ENCODE assay signal across 16 cellular contexts in genomic region chr16:75298252-75298651, GRCh38. TPM values are rescaled to one million over a fixed set of nuclear protein-coding genes. Genes with fewer than 3 reads are reported as not detected.
DNase-seq lines count a peak whose midpoint lies in the region; ATAC-seq and TF ChIP-seq lines count a peak whose summit lies in the region.
"Had no signal": no experiment of that assay in that cellular context is flagged by ENCODE, and none has a peak within 500 bp of the region (broad histone marks: within the 10 kb centered on the region; RNA-seq: fewer than 3 reads in every experiment).

No MANE protein-coding gene starts in this region.

- DNase-seq in Karpas-422 (no peak), dorsolateral prefrontal cortex (peak in 2 of 10 donors; percentile 27 to 36), mesenchymal stem cell (no peak), substantia nigra (lab: John Stamatoyannopoulos, UW) (peak in 11 of 49 donors; percentile 2 to 56 (median 14)), 8988T (no peak), KG1 (lab: John Stamatoyannopoulos, UW) (no peak)
- DNase-seq: ACHN, COR-L47, GF-D8, NCI-H1694 treated with DMSO at 0.1 percent for 48 hours, NCI-H510A, NCI-H774, Right ventricle myocardium superior had no signal

- H2AFZ ChIP-seq in Karpas-422 (ENCODE audit: low read length) (no peak overlapping the region), mesenchymal stem cell (ENCODE audit: low read depth, low read length) (no peak overlapping the region)

- H3K36me3 ChIP-seq in Karpas-422 (ENCODE audit: insufficient read depth, low read length): peaks cover 2% of the 10 kb centered on the region; the same call in 1 of the 2 replicates
- H3K36me3 ChIP-seq in mesenchymal stem cell (ENCODE audit: control insufficient read depth in 1 of 2, insufficient read depth in 2 of 2, low read depth in 1 of 2, low read length in 2 of 2): peaks cover 43 to 84% of the 10 kb centered on the region in 2 experiments

- peak overlapping the region in 1 of 2 experiments; percentile 32 for H2BK12ac ChIP-seq in mesenchymal stem cell (ENCODE audit: low read length in 2 of 2)

- no peak for TF ChIP-seq CTCF in dorsolateral prefrontal cortex (IDR thresholded peaks at IDR 0.05 in 54 of 56, conservative IDR thresholded peaks at IDR 0.05 in 2 of 56; ENCODE audit: low read depth in 1 of 56, partially characterized antibody in 56 of 56)

- no peak overlapping the region for H2BK5ac ChIP-seq in mesenchymal stem cell (ENCODE audit: low read depth, low read length, poor library complexity, severe bottlenecking)

- intact Hi-C loops in dorsolateral prefrontal cortex (cut with DNase I): no loop called here

- peak overlapping the region in 1 of 2 experiments; percentile 15 for H3K4ac ChIP-seq in mesenchymal stem cell (ENCODE audit: low read depth in 1 of 2, low read length in 2 of 2)

- WGBS in mesenchymal stem cell: 94% methylated on average over 5 of the region's 5 CpGs

- ATAC-seq in GM21360 (IDR thresholded peaks at IDR 0.05; ENCODE audit: unreplicated experiment): no peak
- ATAC-seq: K562 had no signal

- H4K8ac ChIP-seq in mesenchymal stem cell (ENCODE audit: low read length): no peak overlapping the region

- H2BK120ac ChIP-seq in mesenchymal stem cell (ENCODE audit: low read depth, low read length): no peak overlapping the region

- peaks cover 33% of the 10 kb centered on the region for H3K79me1 ChIP-seq in mesenchymal stem cell (replicated peaks; ENCODE audit: low read length, poor library complexity, severe bottlenecking)

- peak overlapping the region in 1 of 2 experiments; percentile 35 for H3K14ac ChIP-seq in mesenchymal stem cell (ENCODE audit: low read length in 2 of 2)

- H4K91ac ChIP-seq in mesenchymal stem cell (ENCODE audit: low read length): no peak overlapping the region

- H2BK15ac ChIP-seq in mesenchymal stem cell (ENCODE audit: low read depth, poor library complexity, severe bottlenecking): no peak overlapping the region

- H3K79me2 ChIP-seq in Karpas-422 (ENCODE audit: low read length): no peaks in the 10 kb centered on the region

- H3K23ac ChIP-seq in mesenchymal stem cell (ENCODE audit: low read length in 2 of 2): peak overlapping the region in 1 of 2 experiments; percentile 70

- peak overlapping the region; percentile 26; the same call in 1 of the 2 replicates for H3K9ac ChIP-seq in Karpas-422 (ENCODE audit: low read length)
- H3K9ac ChIP-seq in mesenchymal stem cell (ENCODE audit: low read length): no peak overlapping the region

- peak overlapping the region; percentile 23 for H2AK5ac ChIP-seq in mesenchymal stem cell (ENCODE audit: low read length, severe bottlenecking)

- H3K4me1 ChIP-seq in Karpas-422 (ENCODE audit: low read length): peaks cover 38% of the 10 kb centered on the region
- peaks cover 8% of the 10 kb centered on the region for H3K4me1 ChIP-seq in mesenchymal stem cell (ENCODE audit: control insufficient read depth, insufficient read depth, low read depth, low read length)

- H3K4me3 ChIP-seq in Karpas-422 (ENCODE audit: low read length) (0 out of 2 replicates have a peak overlapping the region, but pooled peaks have one; percentile 26), dorsolateral prefrontal cortex (peak overlapping the region in 1 of 59 donors; percentile 0), mesenchymal stem cell (ENCODE audit: insufficient read depth in 1 of 2, low read depth in 1 of 2, low read length in 2 of 2) (no peak overlapping the region)
- H3K4me3 ChIP-seq: K562 had no signal

- H3K4me2 ChIP-seq in Karpas-422 (ENCODE audit: low read depth, low read length, poor library complexity, severe bottlenecking) (peak overlapping the region; percentile 49), mesenchymal stem cell (ENCODE audit: low read length, poor library complexity, severe bottlenecking) (no peak overlapping the region)

- no peaks in the 10 kb centered on the region for H3K9me3 ChIP-seq in Karpas-422 (ENCODE audit: low read length)
- no peaks in the 10 kb centered on the region for H3K9me3 ChIP-seq in mesenchymal stem cell (ENCODE audit: control insufficient read depth, low read length)

- H3K9me2 ChIP-seq in Karpas-422 (replicated peaks; ENCODE audit: insufficient read depth, low read length): no peaks in the 10 kb centered on the region

- peak overlapping the region; percentile 50 for H3K27ac ChIP-seq in Karpas-422 (ENCODE audit: low read length)
- H3K27ac ChIP-seq in dorsolateral prefrontal cortex: peak overlapping the region in 38 of 59 donors; percentile 3 to 83 (median 40)
- no peak overlapping the region for H3K27ac ChIP-seq in mesenchymal stem cell (ENCODE audit: low read length, poor library complexity, severe bottlenecking)
- peak overlapping the region; percentile 27 for H3K27ac ChIP-seq in substantia nigra (ENCODE audit: low read depth, low read length, poor library complexity, severe bottlenecking)

- no peaks in the 10 kb centered on the region for H3K27me3 ChIP-seq in Karpas-422 (ENCODE audit: low read length)
- no peaks in the 10 kb centered on the region for H3K27me3 ChIP-seq in dorsolateral prefrontal cortex
- no peaks in the 10 kb centered on the region for H3K27me3 ChIP-seq in mesenchymal stem cell (ENCODE audit: control insufficient read depth in 1 of 2, insufficient read depth in 1 of 2, low read length in 2 of 2)

- H4K20me1 ChIP-seq in Karpas-422 (ENCODE audit: insufficient read depth, low read depth, low read length): no peaks in the 10 kb centered on the region

- peak overlapping the region in 1 of 2 experiments; percentile 61 for H3K18ac ChIP-seq in mesenchymal stem cell (ENCODE audit: low read depth in 1 of 2, low read length in 2 of 2)

RNA-seq across cellular contexts. Expression of gene BCAR1, which starts 46.8 kb away (rescaled TPM):
- 9.2 and 20.5 TPM in 2 replicates for total RNA-seq in Karpas-422 (2014; rRNA removed; shearing (Covaris generic); ENCODE audit: low replicate concordance)
- total RNA-seq in dorsolateral prefrontal cortex: 100 to 1,000 TPM in 52 of 120 experiments, 10 to 100 TPM in 68; 67.8 to 163 (median 96.2) TPM
- 169 TPM for polyA plus RNA-seq in mesenchymal stem cell (2013, experiment 1 of 2)
- 176 TPM for polyA plus RNA-seq in mesenchymal stem cell (2013, experiment 2 of 2)
- polyA plus RNA-seq: CD14-positive monocyte had no signal
